8 cellular contexts compared by ENCODE assay signal in genomic region chr18:77062518-77063003, GRCh38.
DNase-seq lines count a peak whose midpoint lies in the region; ATAC-seq lines count a peak whose summit lies in the region.

No MANE protein-coding gene starts in this region.

- peak; percentile 66 for ATAC-seq in GM18498 (IDR thresholded peaks at IDR 0.05; ENCODE audit: unreplicated experiment)
- ATAC-seq in HG02610 (IDR thresholded peaks at IDR 0.05; ENCODE audit: unreplicated experiment), result peak; percentile 60

- DNase-seq in NCI-H2196 (lab: John Stamatoyannopoulos, UW; ENCODE audit: unreplicated experiment) (peak; percentile 34), non-pigmented ciliary epithelial cell (ENCODE audit: low read depth) (peak; percentile 90), NCI-H187 treated with DMSO at 0.1 percent for 48 hours (lab: John Stamatoyannopoulos, UW) (no peak), NCI-H345 (lab: John Stamatoyannopoulos, UW) (no peak), cerebellar nuclear complex (lab: John Stamatoyannopoulos, UW) (no peak)
- peak; percentile 32 for DNase-seq in activated naive CD8-positive, alpha-beta T cell treated with anti-CD3 and anti-CD28 coated beads, Interleukin-2, amount 50 U/mL, for 16 hours (ENCODE audit: low read depth, low spot score)

Comparison
In these comparisons a context has a peak if more than half of its experiments do, and no peak if none do; other contexts are left out.
1. DNase-seq: peak in NCI-H2196 (single experiment), activated naive CD8-positive, alpha-beta T cell treated with anti-CD3 and anti-CD28 coated beads, Interleukin-2, amount 50 U/mL, for 16 hours (single experiment) and non-pigmented ciliary epithelial cell (single experiment); none in NCI-H187 treated with DMSO at 0.1 percent for 48 hours (single experiment), NCI-H345 (single experiment) and cerebellar nuclear complex (0 of 2).